12 cellular contexts compared by ENCODE assay signal in the genomic region with DNA sequence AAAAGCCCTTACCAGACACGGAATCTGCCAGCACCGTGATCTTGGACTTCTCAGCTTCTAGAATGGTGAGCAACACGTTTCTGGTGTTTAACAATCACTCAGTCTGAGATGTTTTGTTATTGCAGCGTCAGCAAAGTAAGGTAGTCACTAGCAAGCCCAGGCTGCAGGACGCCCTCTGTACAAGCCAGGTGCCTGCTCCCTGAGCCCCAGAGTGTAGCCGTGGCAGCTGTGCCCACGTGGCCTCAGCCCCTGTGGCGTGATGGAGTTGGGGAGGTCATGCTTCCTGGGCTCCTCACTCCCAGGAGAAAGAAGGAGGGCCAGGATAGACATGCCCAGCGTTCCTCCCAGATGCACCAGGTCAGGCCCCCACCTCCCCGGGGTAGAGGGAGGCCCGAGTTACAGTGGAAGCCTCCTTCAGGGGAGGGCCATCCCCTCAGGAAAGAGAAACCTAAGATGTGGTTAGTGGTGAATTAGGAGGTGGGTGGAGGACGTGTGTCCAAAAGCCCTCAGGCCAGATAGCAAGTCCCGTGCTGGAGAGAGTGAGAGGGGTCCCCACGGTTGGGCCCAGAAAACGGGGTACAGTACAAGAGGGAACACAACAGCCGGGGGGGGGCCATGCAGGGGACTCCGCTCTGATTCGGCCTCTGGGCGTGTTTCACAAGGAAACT.
"Had no signal": no experiment of that assay in that cellular context is flagged by ENCODE, and none has a peak within 500 bp of the region (broad histone marks: within the 10 kb centered on the region; RNA-seq: fewer than 3 reads in every experiment).

No MANE protein-coding gene starts in this region.

- ATAC-seq: activated CD4-positive, CD25-positive, alpha-beta regulatory T cell treated with anti-CD3 and anti-CD28 coated beads, Interleukin-2, amount 50 U/mL, for 24 hours; activated naive CD4-positive, alpha-beta T cell treated with anti-CD3 and anti-CD28 coated beads, Interleukin-2, amount 50 U/mL, for 72 hours; stimulated activated effector memory CD8-positive, alpha-beta T cell treated with anti-CD3 and anti-CD28 coated beads, Interleukin-12 subunit alpha, Interleukin-12 subunit beta, amount 100 ng/mL, for 72 hours had no signal

- DNase-seq: activated CD4-positive, alpha-beta T cell treated with anti-CD3 and anti-CD28 coated beads, Interleukin-2, amount 50 U/mL, for 1 hour; activated T-cell treated with anti-CD3 and anti-CD28 coated beads, Interleukin-2, amount 50 U/mL, for 1 hour; caudate nucleus; colonic mucosa; effector CD8-positive, alpha-beta T cell; foreskin fibroblast; hippocampal formation; stimulated activated CD4-positive, alpha-beta T cell treated with anti-CD3 and anti-CD28 coated beads, Interleukin-12 subunit alpha, Interleukin-12 subunit beta, amount 100 ng/mL, for 4 hours; stimulated activated CD4-positive, alpha-beta T cell treated with anti-CD3 and anti-CD28 coated beads, Interleukin-2, amount 100 ng/mL, for 24 hours had no signal

- H3K4me1 ChIP-seq: colonic mucosa had no signal

- H3K4me3 ChIP-seq: colonic mucosa had no signal

- H3K36me3 ChIP-seq: colonic mucosa had no signal

- H3K27ac ChIP-seq: colonic mucosa had no signal

- H3K9me3 ChIP-seq: colonic mucosa had no signal
